8 cellular contexts compared by ENCODE assay signal in the genomic region with DNA sequence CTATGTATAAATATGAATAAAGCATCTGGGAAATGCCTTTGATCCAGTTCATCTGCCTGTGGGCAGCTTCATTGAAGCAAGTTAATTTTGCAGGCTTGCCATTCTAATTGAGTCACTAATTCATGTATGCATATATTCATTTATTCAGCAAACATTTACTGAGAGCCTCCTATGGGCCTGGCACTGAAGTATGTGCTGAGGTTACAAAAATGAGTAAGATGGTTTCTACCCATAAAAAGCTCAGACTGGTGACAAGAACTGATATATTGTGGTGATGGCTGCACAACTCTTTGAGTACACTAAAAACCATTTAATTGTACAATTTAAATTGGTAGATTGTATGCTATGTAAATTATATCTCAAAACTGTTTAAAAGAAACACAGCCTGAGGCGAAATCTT.
DNase-seq lines count a peak whose midpoint lies in the region; ATAC-seq lines count a peak whose summit lies in the region.

No MANE protein-coding gene starts in this region.

- peak overlapping the region; percentile 98 for H3K4me3 ChIP-seq in ACC112 (ENCODE audit: low read depth, low read length)
- peak overlapping the region; percentile 96 to 99 for H3K4me3 ChIP-seq in mucosa of rectum (ENCODE audit: low read length in 2 of 2)

- ATAC-seq in HG02610 (IDR thresholded peaks at IDR 0.05; ENCODE audit: unreplicated experiment), result peak; percentile 38

- H3K9me3 ChIP-seq in mucosa of rectum (ENCODE audit: control insufficient read depth in 2 of 2, low read length in 2 of 2), result no peaks in the 10 kb centered on the region

- peak overlapping the region; percentile 96 for H3K27ac ChIP-seq in ACC112 (ENCODE audit: low read depth, low read length)
- peak overlapping the region; percentile 90 to 92 for H3K27ac ChIP-seq in mucosa of rectum (ENCODE audit: low read depth in 2 of 2, low read length in 2 of 2)

- peak overlapping the region; percentile 69 for H2AFZ ChIP-seq in ACC112 (ENCODE audit: low read length, unreplicated experiment)

- H3K9ac ChIP-seq in mucosa of rectum (ENCODE audit: low read depth in 1 of 2, low read length in 2 of 2), result peak overlapping the region; percentile 88 to 94

- no peaks in the 10 kb centered on the region for H3K27me3 ChIP-seq in ACC112 (ENCODE audit: insufficient read depth, low read length)
- no peaks in the 10 kb centered on the region for H3K27me3 ChIP-seq in mucosa of rectum (ENCODE audit: control insufficient read depth in 2 of 2, insufficient read depth in 2 of 2, low read length in 2 of 2)

- DNase-seq in astrocyte of the hippocampus (ENCODE audit: low read depth, low spot score), result peak; percentile 32
- DNase-seq in dedifferentiated amniotic fluid mesenchymal stem cell (ENCODE audit: extremely low spot score), result no peak
- no peak for DNase-seq in SIG-M5 (lab: John Stamatoyannopoulos, UW)
- no peak for DNase-seq in cortex of kidney (lab: John Stamatoyannopoulos, UW)
- no peak for DNase-seq in GF-D8 (lab: John Stamatoyannopoulos, UW)

- H3K4me1 ChIP-seq in ACC112 (ENCODE audit: control insufficient read depth, insufficient read depth, low read length, unreplicated experiment), result peaks cover 18% of the 10 kb centered on the region
- peaks cover 5 to 10% of the 10 kb centered on the region in 2 donors for H3K4me1 ChIP-seq in mucosa of rectum (ENCODE audit: control insufficient read depth in 2 of 2, insufficient read depth in 2 of 2, low read length in 2 of 2)

- H3K36me3 ChIP-seq in ACC112 (ENCODE audit: insufficient read depth, low read length) (no peaks in the 10 kb centered on the region), mucosa of rectum (ENCODE audit: control insufficient read depth in 2 of 2, insufficient read depth in 2 of 2, low read length in 2 of 2) (no peaks in the 10 kb centered on the region)

- peaks cover 32% of the 10 kb centered on the region for H3K79me2 ChIP-seq in ACC112 (ENCODE audit: control insufficient read depth, insufficient read depth, low read length, unreplicated experiment)
